ENCODE assay signal across 8 cellular contexts in the genomic region with DNA sequence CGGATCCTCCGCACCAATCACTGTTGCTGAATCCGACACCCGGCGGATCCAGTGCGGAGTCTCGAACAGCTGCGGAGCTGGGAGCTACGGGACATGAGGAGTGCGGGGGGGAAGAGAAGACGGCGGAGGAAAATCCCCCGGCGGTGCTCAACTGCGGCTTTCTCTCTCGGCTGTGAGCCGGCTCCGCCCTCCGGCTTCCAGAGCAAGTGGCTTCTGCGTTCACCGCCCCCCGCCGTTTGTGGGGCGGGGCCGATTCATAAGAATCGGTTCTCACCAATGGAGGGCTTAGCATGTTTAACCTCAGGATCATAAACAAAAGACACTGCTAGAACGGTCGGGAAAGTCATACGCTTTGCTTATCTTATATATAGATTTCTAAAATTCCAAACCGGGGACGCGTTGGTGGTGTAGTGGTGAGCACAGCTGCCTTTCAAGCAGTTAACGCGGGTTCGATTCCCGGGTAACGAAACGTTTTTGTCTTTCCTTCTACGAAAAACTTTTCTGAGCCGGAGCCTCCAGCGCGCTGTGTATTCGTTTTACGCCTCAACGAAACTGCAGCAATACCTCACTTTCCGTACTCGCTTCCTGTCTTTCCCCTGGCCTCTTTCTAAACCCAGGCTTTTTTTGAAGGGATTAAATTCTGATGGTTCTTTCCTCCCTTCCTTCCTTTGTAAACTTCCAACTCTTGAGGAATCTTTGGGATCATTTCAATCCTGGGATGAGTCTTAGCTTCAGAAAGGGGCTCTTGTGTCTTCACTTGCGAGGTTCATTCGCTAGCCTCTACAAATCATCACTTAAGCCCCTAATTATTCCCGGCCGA. TPM values are rescaled to one million over a fixed set of nuclear protein-coding genes. Genes with fewer than 3 reads are reported as not detected.
DNase-seq lines count a peak whose midpoint lies in the region; ATAC-seq and TF ChIP-seq lines count a peak whose summit lies in the region.
"Not testable (repeated sequence)": the region's sequence is repeated elsewhere in the genome, so short reads cannot be mapped to it uniquely, and the experiment has no call there.

No MANE protein-coding gene starts in this region.

- H3K27ac ChIP-seq in layer of hippocampus (ENCODE audit: low read depth, low read length) = peak overlapping the region; percentile 57

- DNase-seq in BJ (ENCODE audit: low read depth) (peak; percentile 91), GM19240 (ENCODE audit: insufficient read length, low spot score) (peak; percentile 90), NCI-H526 treated with DMSO at 0.1 percent for 48 hours (lab: John Stamatoyannopoulos, UW) (peak; percentile 98), dedifferentiated amniotic fluid mesenchymal stem cell (ENCODE audit: extremely low spot score) (peak; percentile 98)
- DNase-seq in activated CD4-positive, alpha-beta T cell treated with anti-CD3 and anti-CD28 coated beads, Interleukin-2, amount 50 U/mL, for 24 hours (ENCODE audit: low read depth in 1 of 2, low spot score in 1 of 2) = peak; percentile 72 to 94
- peak; percentile 71 to 87 for DNase-seq in stimulated activated CD4-positive, alpha-beta T cell treated with anti-CD3 and anti-CD28 coated beads, Interleukin-15, amount 100 ng/mL, for 48 hours (ENCODE audit: low read depth in 2 of 2)

- ATAC-seq in HG03457 (IDR thresholded peaks at IDR 0.05; ENCODE audit: unreplicated experiment) = peak; percentile 68

- not testable (repeated sequence) for H3K27me3 ChIP-seq in BJ (ENCODE audit: control insufficient read depth, insufficient read depth, low read length); layer of hippocampus (ENCODE audit: control insufficient read depth, insufficient read depth, low read length)

- TF ChIP-seq CTCF in BJ (IDR thresholded peaks at IDR 0.05; ENCODE audit: insufficient read depth, low read depth, low read length) = not testable (repeated sequence)

- CTCF ChIA-PET in BJ (lab: Yijun Ruan, JAX) = not testable (repeated sequence)

- POLR2A ChIA-PET in BJ (lab: Charles Lee) = not testable (repeated sequence)

- H3K36me3 ChIP-seq in BJ (ENCODE audit: control insufficient read depth, insufficient read depth, low read length) = not testable (repeated sequence)

- H3K4me3 ChIP-seq in BJ (ENCODE audit: low read depth, low read length) = peak overlapping the region; percentile 56

RNA-seq across cellular contexts. Expression of a gene that starts 18.4 kb away (rescaled TPM):
- polyA plus RNA-seq in BJ (2011; rRNA removed) = not detected in 2 replicates
- polyA minus RNA-seq in BJ (2011; rRNA and poly(A)+ RNA removed) = not detected in 2 replicates

RNA-seq across cellular contexts. Expression of a gene that starts 50.4 kb away (rescaled TPM):
- polyA plus RNA-seq in BJ (2011; rRNA removed) = not detected in 2 replicates
- not detected in 2 replicates for polyA minus RNA-seq in BJ (2011; rRNA and poly(A)+ RNA removed)

Comparison
In these comparisons a context has a peak if more than half of its experiments do, and no peak if none do; other contexts are left out.
1. Peak in every context shown above with its lines: DNase-seq, ATAC-seq, H3K4me3 ChIP-seq and H3K27ac ChIP-seq.